ENCODE assay signal across 1 cellular context in genomic region chr17:82320956-82321927, GRCh38.
TF ChIP-seq lines count a peak whose summit lies in the region.

No MANE protein-coding gene starts in this region.

TF ChIP-seq in HepG2, 621 proteins besides CTCF, POLR2A, EP300 and RAD21 (continued from another document and continues in another):
- TF ChIP-seq, protein P1, sequence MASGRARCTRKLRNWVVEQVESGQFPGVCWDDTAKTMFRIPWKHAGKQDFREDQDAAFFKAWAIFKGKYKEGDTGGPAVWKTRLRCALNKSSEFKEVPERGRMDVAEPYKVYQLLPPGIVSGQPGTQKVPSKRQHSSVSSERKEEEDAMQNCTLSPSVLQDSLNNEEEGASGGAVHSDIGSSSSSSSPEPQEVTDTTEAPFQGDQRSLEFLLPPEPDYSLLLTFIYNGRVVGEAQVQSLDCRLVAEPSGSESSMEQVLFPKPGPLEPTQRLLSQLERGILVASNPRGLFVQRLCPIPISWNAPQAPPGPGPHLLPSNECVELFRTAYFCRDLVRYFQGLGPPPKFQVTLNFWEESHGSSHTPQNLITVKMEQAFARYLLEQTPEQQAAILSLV (CRISPR knock-in tag; IDR thresholded peaks at IDR 0.05; ENCODE audit: borderline replicate concordance): no peak; the same call in 1 of the 2 replicates
- TF ChIP-seq THAP11 (CRISPR knock-in tag; IDR thresholded peaks at IDR 0.05) (no peak; the same call in 1 of the 2 replicates), FLYWCH1 (CRISPR knock-in tag; IDR thresholded peaks at IDR 0.05) (no peak), ZNF709 (CRISPR knock-in tag; IDR thresholded peaks at IDR 0.05) (no peak), GLI4 (CRISPR knock-in tag; IDR thresholded peaks at IDR 0.05; ENCODE audit: borderline replicate concordance) (no peak), ATF1 (CRISPR knock-in tag; IDR thresholded peaks at IDR 0.05) (no peak), TCF12 (IDR thresholded peaks at IDR 0.05) (no peak), TCF12 (CRISPR knock-in tag; IDR thresholded peaks at IDR 0.05) (peak; percentile 58; the same call in 1 of the 2 replicates), SP5 (CRISPR knock-in tag; IDR thresholded peaks at IDR 0.05; ENCODE audit: borderline replicate concordance, low read depth) (no peak), ZNF234 (CRISPR knock-in tag; conservative IDR thresholded peaks at IDR 0.05) (no peak), FOXK1 (CRISPR knock-in tag; IDR thresholded peaks at IDR 0.05; ENCODE audit: borderline replicate concordance, low read depth) (no peak), ZNF460 (CRISPR knock-in tag; IDR thresholded peaks at IDR 0.05; ENCODE audit: borderline replicate concordance) (no peak), CBX1 (IDR thresholded peaks at IDR 0.05; ENCODE audit: low read depth) (no peak), HMGA1 (CRISPR knock-in tag; conservative IDR thresholded peaks at IDR 0.05) (no peak), ARID2 (CRISPR knock-in tag; IDR thresholded peaks at IDR 0.05; ENCODE audit: borderline replicate concordance) (no peak), KDM2A (CRISPR knock-in tag; IDR thresholded peaks at IDR 0.05; ENCODE audit: borderline replicate concordance, low read depth) (peak; percentile 44; the same call in 1 of the 2 replicates), ZBTB7B (CRISPR knock-in tag; IDR thresholded peaks at IDR 0.05) (peak; percentile 77; the same call in 1 of the 2 replicates), ERF (CRISPR knock-in tag; IDR thresholded peaks at IDR 0.05) (no peak), SAP130 (CRISPR knock-in tag; IDR thresholded peaks at IDR 0.05; ENCODE audit: low read depth) (no peak; the same call in 1 of the 2 replicates), BRCA1 (CRISPR knock-in tag; IDR thresholded peaks at IDR 0.05) (no peak), TFAP4 (IDR thresholded peaks at IDR 0.05; ENCODE audit: borderline replicate concordance, low read depth) (no peak), TRIM24 (CRISPR knock-in tag; IDR thresholded peaks at IDR 0.05) (no peak), MAFG (CRISPR knock-in tag; IDR thresholded peaks at IDR 0.05) (no peak), SRSF4 (IDR thresholded peaks at IDR 0.05; ENCODE audit: low read depth, low read length, poor library complexity, severe bottlenecking) (no peak), AKNA (CRISPR knock-in tag; IDR thresholded peaks at IDR 0.05; ENCODE audit: borderline replicate concordance) (no peak), SMC3 (IDR thresholded peaks at IDR 0.05; ENCODE audit: low read length) (no peak; the same call in 1 of the 2 replicates), ATF7 (IDR thresholded peaks at IDR 0.05) (no peak), ATF7 (CRISPR knock-in tag; IDR thresholded peaks at IDR 0.05) (0 out of 2 replicates have a peak, but pooled peaks have one; percentile 31), MED13 (CRISPR knock-in tag; IDR thresholded peaks at IDR 0.05) (no peak), FOXO4 (CRISPR knock-in tag; conservative IDR thresholded peaks at IDR 0.05) (no peak), KAT2B (IDR thresholded peaks at IDR 0.05; ENCODE audit: borderline replicate concordance, low read depth, low read length) (no peak), BRD4 (CRISPR knock-in tag; IDR thresholded peaks at IDR 0.05) (no peak), MLXIP (CRISPR knock-in tag; IDR thresholded peaks at IDR 0.05; ENCODE audit: borderline replicate concordance) (no peak), ZMYM4 (CRISPR knock-in tag; IDR thresholded peaks at IDR 0.05) (peak; percentile 32; the same call in 1 of the 2 replicates), HNF4G (IDR thresholded peaks at IDR 0.05; ENCODE audit: borderline replicate concordance, low read depth, low read length) (no peak), HNF4G (CRISPR knock-in tag; IDR thresholded peaks at IDR 0.05; ENCODE audit: borderline replicate concordance, low read depth) (peak; percentile 22; the same call in 1 of the 2 replicates), ZNF431 (CRISPR knock-in tag; IDR thresholded peaks at IDR 0.05; ENCODE audit: borderline replicate concordance, low read depth) (peak; percentile 55; the same call in 1 of the 2 replicates), ZNF225 (CRISPR knock-in tag; IDR thresholded peaks at IDR 0.05) (no peak), STAT5B (CRISPR knock-in tag; IDR thresholded peaks at IDR 0.05) (no peak), ZNF329 (CRISPR knock-in tag; IDR thresholded peaks at IDR 0.05; ENCODE audit: low read depth) (no peak), FOSL2 (CRISPR knock-in tag; IDR thresholded peaks at IDR 0.05) (no peak), FOXK2 (IDR thresholded peaks at IDR 0.05) (no peak), NR1H2 (CRISPR knock-in tag; IDR thresholded peaks at IDR 0.05; ENCODE audit: borderline replicate concordance, low read depth) (peak; percentile 61; the same call in 1 of the 2 replicates)
- TF ChIP-seq, protein P2, sequence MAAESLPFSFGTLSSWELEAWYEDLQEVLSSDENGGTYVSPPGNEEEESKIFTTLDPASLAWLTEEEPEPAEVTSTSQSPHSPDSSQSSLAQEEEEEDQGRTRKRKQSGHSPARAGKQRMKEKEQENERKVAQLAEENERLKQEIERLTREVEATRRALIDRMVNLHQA (CRISPR knock-in tag; IDR thresholded peaks at IDR 0.05): no peak
- TF ChIP-seq, protein P3, sequence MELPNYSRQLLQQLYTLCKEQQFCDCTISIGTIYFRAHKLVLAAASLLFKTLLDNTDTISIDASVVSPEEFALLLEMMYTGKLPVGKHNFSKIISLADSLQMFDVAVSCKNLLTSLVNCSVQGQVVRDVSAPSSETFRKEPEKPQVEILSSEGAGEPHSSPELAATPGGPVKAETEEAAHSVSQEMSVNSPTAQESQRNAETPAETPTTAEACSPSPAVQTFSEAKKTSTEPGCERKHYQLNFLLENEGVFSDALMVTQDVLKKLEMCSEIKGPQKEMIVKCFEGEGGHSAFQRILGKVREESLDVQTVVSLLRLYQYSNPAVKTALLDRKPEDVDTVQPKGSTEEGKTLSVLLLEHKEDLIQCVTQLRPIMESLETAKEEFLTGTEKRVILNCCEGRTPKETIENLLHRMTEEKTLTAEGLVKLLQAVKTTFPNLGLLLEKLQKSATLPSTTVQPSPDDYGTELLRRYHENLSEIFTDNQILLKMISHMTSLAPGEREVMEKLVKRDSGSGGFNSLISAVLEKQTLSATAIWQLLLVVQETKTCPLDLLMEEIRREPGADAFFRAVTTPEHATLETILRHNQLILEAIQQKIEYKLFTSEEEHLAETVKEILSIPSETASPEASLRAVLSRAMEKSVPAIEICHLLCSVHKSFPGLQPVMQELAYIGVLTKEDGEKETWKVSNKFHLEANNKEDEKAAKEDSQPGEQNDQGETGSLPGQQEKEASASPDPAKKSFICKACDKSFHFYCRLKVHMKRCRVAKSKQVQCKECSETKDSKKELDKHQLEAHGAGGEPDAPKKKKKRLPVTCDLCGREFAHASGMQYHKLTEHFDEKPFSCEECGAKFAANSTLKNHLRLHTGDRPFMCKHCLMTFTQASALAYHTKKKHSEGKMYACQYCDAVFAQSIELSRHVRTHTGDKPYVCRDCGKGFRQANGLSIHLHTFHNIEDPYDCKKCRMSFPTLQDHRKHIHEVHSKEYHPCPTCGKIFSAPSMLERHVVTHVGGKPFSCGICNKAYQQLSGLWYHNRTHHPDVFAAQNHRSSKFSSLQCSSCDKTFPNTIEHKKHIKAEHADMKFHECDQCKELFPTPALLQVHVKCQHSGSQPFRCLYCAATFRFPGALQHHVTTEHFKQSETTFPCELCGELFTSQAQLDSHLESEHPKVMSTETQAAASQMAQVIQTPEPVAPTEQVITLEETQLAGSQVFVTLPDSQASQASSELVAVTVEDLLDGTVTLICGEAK (IDR thresholded peaks at IDR 0.05): no peak
- TF ChIP-seq, protein P3 (CRISPR knock-in tag; IDR thresholded peaks at IDR 0.05): no peak
